ENCODE assay signal across 8 cellular contexts in the genomic region with DNA sequence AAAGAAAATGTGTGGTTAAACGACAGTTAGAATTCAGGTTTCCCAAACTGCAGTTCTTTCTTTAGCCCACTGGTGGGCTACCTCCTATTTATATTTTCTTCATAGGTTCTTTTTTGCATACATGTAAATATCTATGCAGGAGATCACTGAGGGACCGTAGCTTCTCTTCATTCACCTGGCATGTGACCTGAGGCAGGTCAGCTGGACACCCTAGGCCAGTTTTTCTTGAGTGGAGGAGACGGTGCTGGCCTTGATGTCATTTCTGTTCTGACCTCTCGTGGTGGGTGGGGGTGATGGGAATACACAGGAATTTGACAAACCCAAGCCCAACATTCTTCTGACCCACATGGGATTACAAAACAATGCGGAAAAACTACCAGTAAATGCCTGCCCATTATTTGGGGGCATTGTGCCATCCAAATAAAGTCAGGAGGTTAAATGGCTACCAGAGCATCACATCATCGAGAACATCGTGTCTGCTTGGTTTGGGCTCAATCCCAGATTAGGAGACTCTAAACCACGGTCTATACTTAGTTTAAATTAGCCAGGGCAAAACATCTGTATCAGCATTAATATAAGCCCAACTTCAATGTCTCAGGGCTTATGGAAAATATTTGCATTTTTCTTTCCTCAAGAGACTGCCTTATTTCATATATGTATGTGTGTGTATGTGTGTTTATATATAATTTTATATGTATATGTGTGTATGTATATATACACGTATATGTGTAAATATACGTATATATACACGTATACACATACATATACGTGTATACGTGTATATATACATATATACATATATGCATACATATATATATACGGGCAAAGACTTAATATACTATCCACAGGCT. TPM values are rescaled to one million over a fixed set of nuclear protein-coding genes. Genes with fewer than 3 reads are reported as not detected.
A peak's percentile ranks its signal among the peaks of the same experiment; 100 is the strongest.
DNase-seq lines count a peak whose midpoint lies in the region; ATAC-seq and TF ChIP-seq lines count a peak whose summit lies in the region.

No MANE protein-coding gene starts in this region.

- H3K4me3 ChIP-seq in CD8-positive, alpha-beta T cell (ENCODE audit: low read depth, low read length) = no peak overlapping the region

- no peaks in the 10 kb centered on the region for H3K9me3 ChIP-seq in CD8-positive, alpha-beta T cell (ENCODE audit: low read length)

- CTCF ChIA-PET in CD8-positive, alpha-beta T cell (lab: Charles Lee) = no interaction called here

- H3K27ac Mint-ChIP-seq in CD8-positive, alpha-beta T cell = no peak overlapping the region
- H3K27ac Mint-ChIP-seq in endothelial cell (ENCODE audit: unreplicated experiment) = peak overlapping the region; percentile 96
- H3K27ac Mint-ChIP-seq in osteocyte (ENCODE audit: unreplicated experiment) = peak overlapping the region; percentile 96
- no peak overlapping the region for H3K27ac Mint-ChIP-seq in activated T-cell treated with anti-CD3 and anti-CD28 coated beads, Interleukin-2, amount 50 U/mL, for 24 hours

- DNase-seq in CD8-positive, alpha-beta T cell = no peak
- DNase-seq in NAMALWA (ENCODE audit: low spot score) = peak; percentile 41
- DNase-seq in endothelial cell (ENCODE audit: low spot score) = no peak
- no peak for DNase-seq in osteocyte (ENCODE audit: extremely low spot score, unreplicated experiment)
- no peak for DNase-seq in inferior parietal cortex (ENCODE audit: extremely low spot score)
- DNase-seq in activated T-cell treated with anti-CD3 and anti-CD28 coated beads, Interleukin-2, amount 50 U/mL, for 24 hours = no peak

- no peak overlapping the region for H3K4me3 Mint-ChIP-seq in CD8-positive, alpha-beta T cell
- no peak overlapping the region for H3K4me3 Mint-ChIP-seq in endothelial cell (ENCODE audit: unreplicated experiment)
- no peak overlapping the region for H3K4me3 Mint-ChIP-seq in osteocyte (ENCODE audit: unreplicated experiment)
- no peak overlapping the region for H3K4me3 Mint-ChIP-seq in activated T-cell treated with anti-CD3 and anti-CD28 coated beads, Interleukin-2, amount 50 U/mL, for 24 hours

- intact Hi-C loops in CD8-positive, alpha-beta T cell (cut with DNase I, micrococcal nuclease) = loop anchor here in 1 of 2 experiments (5.0 kb wide), 2 partner anchors 50 to 465 kb away; no protein-coding TSS in a partner anchor

- H3K36me3 ChIP-seq in CD8-positive, alpha-beta T cell (ENCODE audit: insufficient read depth, low read length) = no peaks in the 10 kb centered on the region

- H3K4me1 Mint-ChIP-seq in CD8-positive, alpha-beta T cell (ENCODE audit: low read depth) = peaks cover 22% of the 10 kb centered on the region
- H3K4me1 Mint-ChIP-seq in endothelial cell (ENCODE audit: unreplicated experiment) (peaks cover 42% of the 10 kb centered on the region), osteocyte (ENCODE audit: unreplicated experiment) (peaks cover 82% of the 10 kb centered on the region)
- peaks cover 26% of the 10 kb centered on the region for H3K4me1 Mint-ChIP-seq in activated T-cell treated with anti-CD3 and anti-CD28 coated beads, Interleukin-2, amount 50 U/mL, for 24 hours (ENCODE audit: low read depth)

- no peaks in the 10 kb centered on the region for H3K9me3 Mint-ChIP-seq in CD8-positive, alpha-beta T cell
- H3K9me3 Mint-ChIP-seq in endothelial cell (ENCODE audit: unreplicated experiment) (no peaks in the 10 kb centered on the region), osteocyte (ENCODE audit: unreplicated experiment) (no peaks in the 10 kb centered on the region)
- no peaks in the 10 kb centered on the region for H3K9me3 Mint-ChIP-seq in activated T-cell treated with anti-CD3 and anti-CD28 coated beads, Interleukin-2, amount 50 U/mL, for 24 hours

- POLR2A ChIA-PET in CD8-positive, alpha-beta T cell (lab: Charles Lee) = no interaction called here

- no peaks in the 10 kb centered on the region for H3K36me3 Mint-ChIP-seq in CD8-positive, alpha-beta T cell
- H3K36me3 Mint-ChIP-seq in endothelial cell (ENCODE audit: low read depth, unreplicated experiment) (no peaks in the 10 kb centered on the region), osteocyte (ENCODE audit: unreplicated experiment) (no peaks in the 10 kb centered on the region)
- no peaks in the 10 kb centered on the region for H3K36me3 Mint-ChIP-seq in activated T-cell treated with anti-CD3 and anti-CD28 coated beads, Interleukin-2, amount 50 U/mL, for 24 hours (ENCODE audit: low read depth)

- ATAC-seq in CD8-positive, alpha-beta T cell = no peak
- ATAC-seq in HG02763 (IDR thresholded peaks at IDR 0.05; ENCODE audit: unreplicated experiment) (no peak), HG02571 (IDR thresholded peaks at IDR 0.05; ENCODE audit: unreplicated experiment) (no peak)

- no peaks in the 10 kb centered on the region for H3K27me3 Mint-ChIP-seq in CD8-positive, alpha-beta T cell (ENCODE audit: low read depth)
- H3K27me3 Mint-ChIP-seq in endothelial cell (ENCODE audit: unreplicated experiment) (peaks cover 2% of the 10 kb centered on the region), osteocyte (ENCODE audit: unreplicated experiment) (no peaks in the 10 kb centered on the region)
- no peaks in the 10 kb centered on the region for H3K27me3 Mint-ChIP-seq in activated T-cell treated with anti-CD3 and anti-CD28 coated beads, Interleukin-2, amount 50 U/mL, for 24 hours

- peak; percentile 3 for TF ChIP-seq CTCF in CD8-positive, alpha-beta T cell (IDR thresholded peaks at IDR 0.05)
- TF ChIP-seq CTCF in endothelial cell (IDR thresholded peaks at IDR 0.05; ENCODE audit: unreplicated experiment) (peak; percentile 58), osteocyte (IDR thresholded peaks at IDR 0.05) (peak; percentile 48)

- peaks cover 19% of the 10 kb centered on the region for H3K4me1 ChIP-seq in CD8-positive, alpha-beta T cell (ENCODE audit: insufficient read depth, low read length)

- H3K27ac ChIP-seq in CD8-positive, alpha-beta T cell (ENCODE audit: low read depth, low read length) = no peak overlapping the region

- no peaks in the 10 kb centered on the region for H3K27me3 ChIP-seq in CD8-positive, alpha-beta T cell (ENCODE audit: insufficient read depth, low read length)

RNA-seq across cellular contexts. Expression of a gene that starts 7.4 kb away (rescaled TPM):
- 100 to 1,000 TPM; 707 to 714 TPM for total RNA-seq in CD8-positive, alpha-beta T cell
- total RNA-seq in endothelial cell (ENCODE audit: unreplicated experiment) = 158 TPM
- total RNA-seq in osteocyte = 154 and 170 TPM in 2 replicates

Comparison
In these comparisons a context has a peak if more than half of its experiments do, and no peak if none do; other contexts are left out.
1. H3K27ac Mint-ChIP-seq: peak in endothelial cell (single experiment) and osteocyte (single experiment); none in CD8-positive, alpha-beta T cell (single experiment) and activated T-cell treated with anti-CD3 and anti-CD28 coated beads, Interleukin-2, amount 50 U/mL, for 24 hours (single experiment).
2. CTCF ChIP-seq: peak in every context shown above with its lines; median percentile 58 in endothelial cell; 48 in osteocyte; 3 in CD8-positive, alpha-beta T cell.